In the genomic region with DNA sequence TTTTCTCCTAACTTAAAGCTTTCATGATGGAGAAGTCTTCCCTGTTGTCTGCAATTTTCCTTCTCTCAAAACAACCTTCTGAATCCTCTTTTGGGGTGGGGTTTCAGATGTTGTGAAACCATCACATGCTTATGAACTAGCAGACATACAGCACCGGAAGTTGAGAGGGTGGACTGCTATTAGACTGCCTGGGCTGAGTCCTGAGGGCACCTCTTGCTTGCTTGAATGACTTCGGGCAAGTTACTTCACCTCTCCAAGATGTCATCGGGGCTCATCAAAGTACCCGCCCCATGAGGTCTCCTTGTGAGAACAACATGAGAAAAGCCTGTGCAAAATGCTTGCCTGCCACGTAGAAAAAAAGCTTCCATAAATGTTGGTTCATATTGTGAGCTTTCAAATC, we compare ENCODE assay signal across 18 cellular contexts.
DNase-seq lines count a peak whose midpoint lies in the region; ATAC-seq and TF ChIP-seq lines count a peak whose summit lies in the region.
"Had no signal": no experiment of that assay in that cellular context is flagged by ENCODE, and none has a peak within 500 bp of the region (broad histone marks: within the 10 kb centered on the region; RNA-seq: fewer than 3 reads in every experiment).

No MANE protein-coding gene starts in this region.

- ATAC-seq in HG02885 (IDR thresholded peaks at IDR 0.05; ENCODE audit: poor library complexity, unreplicated experiment) (peak; percentile 79), SK-N-SH treated with all-trans-retinoic acid at 6 μM for 48 hours (no peak), HG03439 (IDR thresholded peaks at IDR 0.05; ENCODE audit: unreplicated experiment) (no peak)
- ATAC-seq: stimulated activated effector memory CD8-positive, alpha-beta T cell treated with anti-CD3 and anti-CD28 coated beads, Interleukin-12 subunit alpha, Interleukin-12 subunit beta, amount 100 ng/mL, for 72 hours had no signal

- H3K27ac Mint-ChIP-seq in activated CD4-positive, alpha-beta T cell treated with anti-CD3 and anti-CD28 coated beads, Interleukin-2, amount 10 ng/mL, durations not matched to agents 24 days and 14 days = no peak overlapping the region
- H3K27ac Mint-ChIP-seq in T-helper 2 cell treated with Interferon-gamma antibody and Interleukin-4, amounts not matched to agents 5 μg/mL and 100 μg/mL, for 36 hours = peak overlapping the region; percentile 39
- H3K27ac Mint-ChIP-seq: activated naive CD8-positive, alpha-beta T cell treated with anti-CD3 and anti-CD28 coated beads, Interleukin-2, amount 10 ng/mL, durations not matched to agents 7 days and 5 days; stimulated activated effector memory CD8-positive, alpha-beta T cell treated with anti-CD3 and anti-CD28 coated beads, Interleukin-12 subunit alpha, Interleukin-12 subunit beta, amount 100 ng/mL, for 72 hours; type B pancreatic cell had no signal

- no peaks in the 10 kb centered on the region for H3K4me1 Mint-ChIP-seq in activated CD4-positive, alpha-beta T cell treated with anti-CD3 and anti-CD28 coated beads, Interleukin-2, amount 10 ng/mL, durations not matched to agents 24 days and 14 days
- peaks cover 4% of the 10 kb centered on the region for H3K4me1 Mint-ChIP-seq in T-helper 2 cell treated with Interferon-gamma antibody and Interleukin-4, amounts not matched to agents 5 μg/mL and 100 μg/mL, for 36 hours (ENCODE audit: low read depth)
- H3K4me1 Mint-ChIP-seq: activated naive CD8-positive, alpha-beta T cell treated with anti-CD3 and anti-CD28 coated beads, Interleukin-2, amount 10 ng/mL, durations not matched to agents 7 days and 5 days had no signal

- no peak overlapping the region for H3K4me3 Mint-ChIP-seq in activated CD4-positive, alpha-beta T cell treated with anti-CD3 and anti-CD28 coated beads, Interleukin-2, amount 10 ng/mL, durations not matched to agents 24 days and 14 days
- H3K4me3 Mint-ChIP-seq in T-helper 2 cell treated with Interferon-gamma antibody and Interleukin-4, amounts not matched to agents 5 μg/mL and 100 μg/mL, for 36 hours = peak overlapping the region; percentile 62
- H3K4me3 Mint-ChIP-seq: activated naive CD8-positive, alpha-beta T cell treated with anti-CD3 and anti-CD28 coated beads, Interleukin-2, amount 10 ng/mL, durations not matched to agents 7 days and 5 days; stimulated activated effector memory CD8-positive, alpha-beta T cell treated with anti-CD3 and anti-CD28 coated beads, Interleukin-12 subunit alpha, Interleukin-12 subunit beta, amount 100 ng/mL, for 72 hours; type B pancreatic cell had no signal

- H3K27me3 Mint-ChIP-seq in activated CD4-positive, alpha-beta T cell treated with anti-CD3 and anti-CD28 coated beads, Interleukin-2, amount 10 ng/mL, durations not matched to agents 24 days and 14 days = peaks cover 11% of the 10 kb centered on the region
- peaks cover 26% of the 10 kb centered on the region for H3K27me3 Mint-ChIP-seq in T-helper 2 cell treated with Interferon-gamma antibody and Interleukin-4, amounts not matched to agents 5 μg/mL and 100 μg/mL, for 36 hours (ENCODE audit: low read depth)

- no peaks in the 10 kb centered on the region for H3K36me3 Mint-ChIP-seq in activated CD4-positive, alpha-beta T cell treated with anti-CD3 and anti-CD28 coated beads, Interleukin-2, amount 10 ng/mL, durations not matched to agents 24 days and 14 days (ENCODE audit: low read depth)
- H3K36me3 Mint-ChIP-seq in T-helper 2 cell treated with Interferon-gamma antibody and Interleukin-4, amounts not matched to agents 5 μg/mL and 100 μg/mL, for 36 hours (ENCODE audit: low read depth) = no peaks in the 10 kb centered on the region
- H3K36me3 Mint-ChIP-seq: activated naive CD8-positive, alpha-beta T cell treated with anti-CD3 and anti-CD28 coated beads, Interleukin-2, amount 10 ng/mL, durations not matched to agents 7 days and 5 days; CD4-positive, alpha-beta memory T cell; stimulated activated effector memory CD8-positive, alpha-beta T cell treated with anti-CD3 and anti-CD28 coated beads, Interleukin-12 subunit alpha, Interleukin-12 subunit beta, amount 100 ng/mL, for 72 hours; type B pancreatic cell had no signal

- no peaks in the 10 kb centered on the region for H3K9me3 Mint-ChIP-seq in activated CD4-positive, alpha-beta T cell treated with anti-CD3 and anti-CD28 coated beads, Interleukin-2, amount 10 ng/mL, durations not matched to agents 24 days and 14 days
- H3K9me3 Mint-ChIP-seq in T-helper 2 cell treated with Interferon-gamma antibody and Interleukin-4, amounts not matched to agents 5 μg/mL and 100 μg/mL, for 36 hours = no peaks in the 10 kb centered on the region
- H3K9me3 Mint-ChIP-seq: activated naive CD8-positive, alpha-beta T cell treated with anti-CD3 and anti-CD28 coated beads, Interleukin-2, amount 10 ng/mL, durations not matched to agents 7 days and 5 days; CD4-positive, alpha-beta memory T cell; stimulated activated effector memory CD8-positive, alpha-beta T cell treated with anti-CD3 and anti-CD28 coated beads, Interleukin-12 subunit alpha, Interleukin-12 subunit beta, amount 100 ng/mL, for 72 hours had no signal

- DNase-seq in activated CD4-positive, alpha-beta T cell treated with anti-CD3 and anti-CD28 coated beads, Interleukin-2, amount 10 ng/mL, durations not matched to agents 24 days and 14 days = peak; percentile 58
- DNase-seq in activated CD4-positive, alpha-beta T cell treated with anti-CD3 and anti-CD28 coated beads, Interleukin-2, amount 50 U/mL, for 4 hours = no peak
- no peak for DNase-seq in T-helper 2 cell treated with Interferon-gamma antibody and Interleukin-4, amounts not matched to agents 5 μg/mL and 100 μg/mL, for 36 hours (ENCODE audit: low spot score)
- DNase-seq in retina (peak; percentile 21), NCI-H510A treated with DMSO at 0.1 percent for 48 hours (lab: John Stamatoyannopoulos, UW) (no peak)
- DNase-seq: activated CD4-positive, alpha-beta T cell treated with anti-CD3 and anti-CD28 coated beads, Interleukin-2, amount 50 U/mL, for 1 hour; activated naive CD8-positive, alpha-beta T cell treated with anti-CD3 and anti-CD28 coated beads, Interleukin-2, amount 10 ng/mL, durations not matched to agents 7 days and 5 days; activated T-cell treated with anti-CD3 and anti-CD28 coated beads, Interleukin-2, amount 50 U/mL, for 1 hour; DMS79 treated with DMSO at 0.1 percent for 48 hours; left ventricle myocardium inferior; NCI-H748 treated with DMSO at 0.1 percent for 48 hours; T-helper 9 cell had no signal

- intact Hi-C loops in activated CD4-positive, alpha-beta T cell treated with anti-CD3 and anti-CD28 coated beads, Interleukin-2, amount 10 ng/mL, durations not matched to agents 24 days and 14 days (cut with micrococcal nuclease) = loop anchor here (5.0 kb wide), 1 partner anchor 960 kb away; no protein-coding TSS in a partner anchor

TF ChIP-seq in SK-N-SH treated with all-trans-retinoic acid at 6 μM for 48 hours, 23 proteins besides CTCF, POLR2A, EP300 and RAD21:
- TF ChIP-seq SNAI2 (CRISPR knock-in tag; IDR thresholded peaks at IDR 0.05) = no peak
- no peak for TF ChIP-seq GLIS3 (CRISPR knock-in tag; IDR thresholded peaks at IDR 0.05)
- no peak for TF ChIP-seq OSR1 (CRISPR knock-in tag; IDR thresholded peaks at IDR 0.05)
- no peak for TF ChIP-seq TCF4 (CRISPR knock-in tag; IDR thresholded peaks at IDR 0.05; ENCODE audit: borderline replicate concordance)
- TF ChIP-seq, protein P1, sequence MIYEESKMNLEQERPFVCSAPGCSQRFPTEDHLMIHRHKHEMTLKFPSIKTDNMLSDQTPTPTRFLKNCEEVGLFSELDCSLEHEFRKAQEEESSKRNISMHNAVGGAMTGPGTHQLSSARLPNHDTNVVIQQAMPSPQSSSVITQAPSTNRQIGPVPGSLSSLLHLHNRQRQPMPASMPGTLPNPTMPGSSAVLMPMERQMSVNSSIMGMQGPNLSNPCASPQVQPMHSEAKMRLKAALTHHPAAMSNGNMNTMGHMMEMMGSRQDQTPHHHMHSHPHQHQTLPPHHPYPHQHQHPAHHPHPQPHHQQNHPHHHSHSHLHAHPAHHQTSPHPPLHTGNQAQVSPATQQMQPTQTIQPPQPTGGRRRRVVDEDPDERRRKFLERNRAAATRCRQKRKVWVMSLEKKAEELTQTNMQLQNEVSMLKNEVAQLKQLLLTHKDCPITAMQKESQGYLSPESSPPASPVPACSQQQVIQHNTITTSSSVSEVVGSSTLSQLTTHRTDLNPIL (CRISPR knock-in tag; IDR thresholded peaks at IDR 0.05; ENCODE audit: low read depth) = no peak
- no peak for TF ChIP-seq ZFP3 (CRISPR knock-in tag; IDR thresholded peaks at IDR 0.05)
- TF ChIP-seq, protein P2, sequence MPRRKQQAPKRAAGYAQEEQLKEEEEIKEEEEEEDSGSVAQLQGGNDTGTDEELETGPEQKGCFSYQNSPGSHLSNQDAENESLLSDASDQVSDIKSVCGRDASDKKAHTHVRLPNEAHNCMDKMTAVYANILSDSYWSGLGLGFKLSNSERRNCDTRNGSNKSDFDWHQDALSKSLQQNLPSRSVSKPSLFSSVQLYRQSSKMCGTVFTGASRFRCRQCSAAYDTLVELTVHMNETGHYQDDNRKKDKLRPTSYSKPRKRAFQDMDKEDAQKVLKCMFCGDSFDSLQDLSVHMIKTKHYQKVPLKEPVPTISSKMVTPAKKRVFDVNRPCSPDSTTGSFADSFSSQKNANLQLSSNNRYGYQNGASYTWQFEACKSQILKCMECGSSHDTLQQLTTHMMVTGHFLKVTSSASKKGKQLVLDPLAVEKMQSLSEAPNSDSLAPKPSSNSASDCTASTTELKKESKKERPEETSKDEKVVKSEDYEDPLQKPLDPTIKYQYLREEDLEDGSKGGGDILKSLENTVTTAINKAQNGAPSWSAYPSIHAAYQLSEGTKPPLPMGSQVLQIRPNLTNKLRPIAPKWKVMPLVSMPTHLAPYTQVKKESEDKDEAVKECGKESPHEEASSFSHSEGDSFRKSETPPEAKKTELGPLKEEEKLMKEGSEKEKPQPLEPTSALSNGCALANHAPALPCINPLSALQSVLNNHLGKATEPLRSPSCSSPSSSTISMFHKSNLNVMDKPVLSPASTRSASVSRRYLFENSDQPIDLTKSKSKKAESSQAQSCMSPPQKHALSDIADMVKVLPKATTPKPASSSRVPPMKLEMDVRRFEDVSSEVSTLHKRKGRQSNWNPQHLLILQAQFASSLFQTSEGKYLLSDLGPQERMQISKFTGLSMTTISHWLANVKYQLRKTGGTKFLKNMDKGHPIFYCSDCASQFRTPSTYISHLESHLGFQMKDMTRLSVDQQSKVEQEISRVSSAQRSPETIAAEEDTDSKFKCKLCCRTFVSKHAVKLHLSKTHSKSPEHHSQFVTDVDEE (CRISPR knock-in tag; IDR thresholded peaks at IDR 0.05) = no peak
- TF ChIP-seq CSDC2 (CRISPR knock-in tag; IDR thresholded peaks at IDR 0.05) = no peak

Comparison
In these comparisons a context has a peak if more than half of its experiments do, and no peak if none do; other contexts are left out.
1. DNase-seq: peak in activated CD4-positive, alpha-beta T cell treated with anti-CD3 and anti-CD28 coated beads, Interleukin-2, amount 10 ng/mL, durations not matched to agents 24 days and 14 days (single experiment) and retina (single experiment); none in activated CD4-positive, alpha-beta T cell treated with anti-CD3 and anti-CD28 coated beads, Interleukin-2, amount 50 U/mL, for 4 hours (0 of 2), T-helper 2 cell treated with Interferon-gamma antibody and Interleukin-4, amounts not matched to agents 5 μg/mL and 100 μg/mL, for 36 hours (single experiment) and NCI-H510A treated with DMSO at 0.1 percent for 48 hours (single experiment).